In the genomic region with DNA sequence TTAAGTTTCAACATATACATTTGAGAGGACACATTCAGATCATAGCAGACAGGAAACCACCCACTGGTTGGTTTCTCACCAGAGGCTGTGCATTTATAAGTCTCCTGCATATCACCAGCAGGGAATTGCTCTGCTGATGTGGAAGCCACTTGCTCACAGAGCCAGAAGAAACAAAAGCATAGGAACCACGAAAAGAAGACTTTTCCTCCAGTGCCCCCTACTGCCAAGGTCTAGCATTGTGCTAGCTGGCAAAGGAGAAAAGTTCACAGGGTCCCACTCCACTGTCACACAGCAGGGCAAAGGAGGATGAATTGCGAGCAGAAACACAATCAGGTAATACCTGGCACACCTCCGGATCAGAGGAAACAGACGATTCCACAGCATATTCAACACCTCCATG, we compare ENCODE assay signal across 11 cellular contexts. TPM values are rescaled to one million over a fixed set of nuclear protein-coding genes. Genes with fewer than 3 reads are reported as not detected.
DNase-seq lines count a peak whose midpoint lies in the region; ATAC-seq and TF ChIP-seq lines count a peak whose summit lies in the region.
"Had no signal": no experiment of that assay in that cellular context is flagged by ENCODE, and none has a peak within 500 bp of the region (broad histone marks: within the 10 kb centered on the region; RNA-seq: fewer than 3 reads in every experiment).

No MANE protein-coding gene starts in this region.

- no peak overlapping the region for H3K27ac ChIP-seq in vagina
- no peak overlapping the region for H3K27ac ChIP-seq in upper lobe of left lung
- H3K27ac ChIP-seq: left lung had no signal

- H3K36me3 ChIP-seq in adipocyte (ENCODE audit: control insufficient read depth, insufficient read depth, low read length, severe bottlenecking) (no peaks in the 10 kb centered on the region), vagina (no peaks in the 10 kb centered on the region), upper lobe of left lung (no peaks in the 10 kb centered on the region)
- H3K36me3 ChIP-seq: left lung had no signal

- peaks cover 47% of the 10 kb centered on the region for H3K27me3 Mint-ChIP-seq in nephron progenitor cell (ENCODE audit: low read depth, poor library complexity)

- TF ChIP-seq EP300 in Ishikawa (IDR thresholded peaks at IDR 0.05; ENCODE audit: borderline replicate concordance) (no peak), upper lobe of left lung (IDR thresholded peaks at IDR 0.05) (no peak)

- peak; percentile 41 for TF ChIP-seq CTCF in GM10266 (IDR thresholded peaks at IDR 0.05; ENCODE audit: control insufficient read depth, insufficient read depth, low read depth, missing control alignments)
- peak; percentile 24 for TF ChIP-seq CTCF in nephron progenitor cell (IDR thresholded peaks at IDR 0.05)
- no peak for TF ChIP-seq CTCF in vagina (IDR thresholded peaks at IDR 0.05)
- no peak for TF ChIP-seq CTCF in upper lobe of left lung (IDR thresholded peaks at IDR 0.05)

- H3K9ac ChIP-seq in adipocyte (ENCODE audit: low read length) = no peak overlapping the region

- no peaks in the 10 kb centered on the region for H3K36me3 Mint-ChIP-seq in nephron progenitor cell (ENCODE audit: low read depth)

- no peaks in the 10 kb centered on the region for H3K9me3 ChIP-seq in adipocyte (ENCODE audit: control insufficient read depth, low read length)
- no peaks in the 10 kb centered on the region for H3K9me3 ChIP-seq in vagina
- H3K9me3 ChIP-seq in upper lobe of left lung = no peaks in the 10 kb centered on the region
- H3K9me3 ChIP-seq: left lung had no signal

- H3K27ac Mint-ChIP-seq in nephron progenitor cell = no peak overlapping the region

- no peak for ATAC-seq in upper lobe of left lung (ENCODE audit: low FRiP score in 2 of 2)
- ATAC-seq: esophagus mucosa, left lung had no signal

- peak; percentile 34; the same call in 1 of the 2 replicates for TF ChIP-seq RAD21 in Ishikawa (IDR thresholded peaks at IDR 0.05; ENCODE audit: low read depth)

- H3K27me3 ChIP-seq in adipocyte (replicated peaks; ENCODE audit: control insufficient read depth, insufficient read depth, low read length) (peaks cover 8% of the 10 kb centered on the region), vagina (no peaks in the 10 kb centered on the region), upper lobe of left lung (no peaks in the 10 kb centered on the region)
- H3K27me3 ChIP-seq: left lung had no signal

- H3K9me3 Mint-ChIP-seq in nephron progenitor cell = peaks cover 4% of the 10 kb centered on the region

- DNase-seq in GM10266 (ENCODE audit: extremely low spot score) (no peak), adipocyte (ENCODE audit: low read depth) (peak; percentile 20), nephron progenitor cell (no peak), hepatic stellate cell (ENCODE audit: low spot score) (no peak), vagina (ENCODE audit: extremely low spot score in 2 of 2) (no peak), upper lobe of left lung (no peak), UCSD-AML1 (lab: John Stamatoyannopoulos, UW; ENCODE audit: unreplicated experiment) (no peak)
- DNase-seq: left lung had no signal

- intact Hi-C loops in vagina (cut with DNase I) = no loop called here

- no peaks in the 10 kb centered on the region for H3K4me1 ChIP-seq in adipocyte (ENCODE audit: control insufficient read depth, insufficient read depth, low read length)
- no peaks in the 10 kb centered on the region for H3K4me1 ChIP-seq in vagina
- H3K4me1 ChIP-seq in upper lobe of left lung = no peaks in the 10 kb centered on the region
- H3K4me1 ChIP-seq: left lung had no signal

- H3K4me1 Mint-ChIP-seq in nephron progenitor cell = peaks cover 14% of the 10 kb centered on the region

- H3K4me3 Mint-ChIP-seq in nephron progenitor cell = no peak overlapping the region

- WGBS in upper lobe of left lung, 2 donors = 60 to 63% methylated on average over 4 of the region's 4 CpGs

- TF ChIP-seq POLR2A in vagina (IDR thresholded peaks at IDR 0.05) (no peak), upper lobe of left lung (IDR thresholded peaks at IDR 0.05) (no peak)

- no peak overlapping the region for H3K4me3 ChIP-seq in adipocyte (ENCODE audit: low read length)
- no peak overlapping the region for H3K4me3 ChIP-seq in vagina
- H3K4me3 ChIP-seq in upper lobe of left lung = no peak overlapping the region
- H3K4me3 ChIP-seq: left lung had no signal

TF ChIP-seq in Ishikawa, 13 proteins besides CTCF, POLR2A, EP300 and RAD21:
- TF ChIP-seq TAF1 (IDR thresholded peaks at IDR 0.05; ENCODE audit: low read depth) = no peak
- no peak for TF ChIP-seq EGR1 (IDR thresholded peaks at IDR 0.05)
- no peak for TF ChIP-seq TCF12 (IDR thresholded peaks at IDR 0.05; ENCODE audit: low read depth)
- no peak for TF ChIP-seq FOXM1 (IDR thresholded peaks at IDR 0.05; ENCODE audit: borderline replicate concordance, low read depth)
- no peak for TF ChIP-seq NFIC (IDR thresholded peaks at IDR 0.05)
- TF ChIP-seq, protein P1, sequence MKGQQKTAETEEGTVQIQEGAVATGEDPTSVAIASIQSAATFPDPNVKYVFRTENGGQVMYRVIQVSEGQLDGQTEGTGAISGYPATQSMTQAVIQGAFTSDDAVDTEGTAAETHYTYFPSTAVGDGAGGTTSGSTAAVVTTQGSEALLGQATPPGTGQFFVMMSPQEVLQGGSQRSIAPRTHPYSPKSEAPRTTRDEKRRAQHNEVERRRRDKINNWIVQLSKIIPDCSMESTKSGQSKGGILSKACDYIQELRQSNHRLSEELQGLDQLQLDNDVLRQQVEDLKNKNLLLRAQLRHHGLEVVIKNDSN (IDR thresholded peaks at IDR 0.05) = no peak
- TF ChIP-seq ZBTB7A (IDR thresholded peaks at IDR 0.05; ENCODE audit: low read depth) = no peak
- TF ChIP-seq, protein P2, sequence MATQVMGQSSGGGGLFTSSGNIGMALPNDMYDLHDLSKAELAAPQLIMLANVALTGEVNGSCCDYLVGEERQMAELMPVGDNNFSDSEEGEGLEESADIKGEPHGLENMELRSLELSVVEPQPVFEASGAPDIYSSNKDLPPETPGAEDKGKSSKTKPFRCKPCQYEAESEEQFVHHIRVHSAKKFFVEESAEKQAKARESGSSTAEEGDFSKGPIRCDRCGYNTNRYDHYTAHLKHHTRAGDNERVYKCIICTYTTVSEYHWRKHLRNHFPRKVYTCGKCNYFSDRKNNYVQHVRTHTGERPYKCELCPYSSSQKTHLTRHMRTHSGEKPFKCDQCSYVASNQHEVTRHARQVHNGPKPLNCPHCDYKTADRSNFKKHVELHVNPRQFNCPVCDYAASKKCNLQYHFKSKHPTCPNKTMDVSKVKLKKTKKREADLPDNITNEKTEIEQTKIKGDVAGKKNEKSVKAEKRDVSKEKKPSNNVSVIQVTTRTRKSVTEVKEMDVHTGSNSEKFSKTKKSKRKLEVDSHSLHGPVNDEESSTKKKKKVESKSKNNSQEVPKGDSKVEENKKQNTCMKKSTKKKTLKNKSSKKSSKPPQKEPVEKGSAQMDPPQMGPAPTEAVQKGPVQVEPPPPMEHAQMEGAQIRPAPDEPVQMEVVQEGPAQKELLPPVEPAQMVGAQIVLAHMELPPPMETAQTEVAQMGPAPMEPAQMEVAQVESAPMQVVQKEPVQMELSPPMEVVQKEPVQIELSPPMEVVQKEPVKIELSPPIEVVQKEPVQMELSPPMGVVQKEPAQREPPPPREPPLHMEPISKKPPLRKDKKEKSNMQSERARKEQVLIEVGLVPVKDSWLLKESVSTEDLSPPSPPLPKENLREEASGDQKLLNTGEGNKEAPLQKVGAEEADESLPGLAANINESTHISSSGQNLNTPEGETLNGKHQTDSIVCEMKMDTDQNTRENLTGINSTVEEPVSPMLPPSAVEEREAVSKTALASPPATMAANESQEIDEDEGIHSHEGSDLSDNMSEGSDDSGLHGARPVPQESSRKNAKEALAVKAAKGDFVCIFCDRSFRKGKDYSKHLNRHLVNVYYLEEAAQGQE (IDR thresholded peaks at IDR 0.05; ENCODE audit: low read depth) = no peak
- no peak for TF ChIP-seq CEBPB (IDR thresholded peaks at IDR 0.05)
- TF ChIP-seq, protein P3, sequence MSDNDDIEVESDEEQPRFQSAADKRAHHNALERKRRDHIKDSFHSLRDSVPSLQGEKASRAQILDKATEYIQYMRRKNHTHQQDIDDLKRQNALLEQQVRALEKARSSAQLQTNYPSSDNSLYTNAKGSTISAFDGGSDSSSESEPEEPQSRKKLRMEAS (IDR thresholded peaks at IDR 0.05) = no peak
- TF ChIP-seq TEAD4 (IDR thresholded peaks at IDR 0.05) = no peak
- TF ChIP-seq YY1 (IDR thresholded peaks at IDR 0.05; ENCODE audit: low read depth) = no peak
- TF ChIP-seq CREB1 (IDR thresholded peaks at IDR 0.05; ENCODE audit: low read depth) = no peak
TF ChIP-seq in Ishikawa: peak in this region for 0.

RNA-seq across cellular contexts. Expression of a gene that starts 28.9 kb away (rescaled TPM):
- total RNA-seq in vagina (not detected), upper lobe of left lung (not detected)
- total RNA-seq: esophagus mucosa, left lung, renal cortical epithelial cell had no signal

Comparison
In these comparisons a context has a peak if more than half of its experiments do, and no peak if none do; other contexts are left out.
1. CTCF ChIP-seq: peak in GM10266 (single experiment) and nephron progenitor cell (single experiment); none in vagina (0 of 3) and upper lobe of left lung (0 of 6).